In genomic region chr19:33796164-33797100, GRCh38 we compare ENCODE assay signal across 8 cellular contexts. TPM values are rescaled to one million over a fixed set of nuclear protein-coding genes. Genes with fewer than 3 reads are reported as not detected.
DNase-seq lines count a peak whose midpoint lies in the region; ATAC-seq and TF ChIP-seq lines count a peak whose summit lies in the region.

Gene KCTD15, plus strand, starts transcription at chr19:33796870. Its CDS starts 3,585 bp downstream, at chr19:33800455.

- no peak for TF ChIP-seq POLR2A in esophagus muscularis mucosa (IDR thresholded peaks at IDR 0.05; ENCODE audit: low read depth)

- peaks cover 3% of the 10 kb centered on the region for H3K4me1 Mint-ChIP-seq in activated CD8-positive, alpha-beta memory T cell treated with anti-CD3 and anti-CD28 coated beads, Interleukin-2, amount 10 ng/mL, durations not matched to agents 7 days and 5 days
- peaks cover 15% of the 10 kb centered on the region for H3K4me1 Mint-ChIP-seq in type B pancreatic cell (ENCODE audit: unreplicated experiment)

- peak within 1 kb of the TSS; percentile 49 for H3K4me3 Mint-ChIP-seq in activated CD8-positive, alpha-beta memory T cell treated with anti-CD3 and anti-CD28 coated beads, Interleukin-2, amount 10 ng/mL, durations not matched to agents 7 days and 5 days
- peak within 1 kb of the TSS; percentile 89 for H3K4me3 Mint-ChIP-seq in type B pancreatic cell

- TF ChIP-seq EP300 in esophagus muscularis mucosa (IDR thresholded peaks at IDR 0.05): no peak

- H3K27me3 ChIP-seq in esophagus muscularis mucosa (no peaks in the 10 kb centered on the region), muscle layer of duodenum (ENCODE audit: low read depth, low read length) (no peaks in the 10 kb centered on the region)

- CTCF ChIA-PET in activated CD8-positive, alpha-beta memory T cell treated with anti-CD3 and anti-CD28 coated beads, Interleukin-2, amount 10 ng/mL, durations not matched to agents 7 days and 5 days (lab: Charles Lee): interaction anchor here (0.7 to 3.7 kb wide), 3 partner anchors 9 to 23 kb away, joined by 3 to 10 read pairs (median 3); no protein-coding TSS in a partner anchor

- H3K27ac ChIP-seq in esophagus muscularis mucosa (replicated peaks in 1 of 4) (peak within 1 kb of the TSS; percentile 96 to 97 (median 96)), muscle layer of duodenum (ENCODE audit: low read length) (no peak within 1 kb of the TSS)

- H3K4me1 ChIP-seq in esophagus muscularis mucosa: peaks cover 18 to 49% (median 37%) of the 10 kb centered on the region in 4 donors
- peaks cover 0 to 25% of the 10 kb centered on the region in 2 donors for H3K4me1 ChIP-seq in muscle layer of duodenum (ENCODE audit: control insufficient read depth in 1 of 2, insufficient read depth in 2 of 2, low read length in 2 of 2)

- H3K36me3 Mint-ChIP-seq in activated CD8-positive, alpha-beta memory T cell treated with anti-CD3 and anti-CD28 coated beads, Interleukin-2, amount 10 ng/mL, durations not matched to agents 7 days and 5 days: no peaks in the 10 kb centered on the region
- no peaks in the 10 kb centered on the region for H3K36me3 Mint-ChIP-seq in type B pancreatic cell

- WGBS in esophagus muscularis mucosa: 1% methylated on average over 17 of the region's 125 CpGs

- ATAC-seq in activated CD8-positive, alpha-beta memory T cell treated with anti-CD3 and anti-CD28 coated beads, Interleukin-2, amount 10 ng/mL, durations not matched to agents 7 days and 5 days: peak; percentile 8
- ATAC-seq in HG03469 (IDR thresholded peaks at IDR 0.05; ENCODE audit: unreplicated experiment) (no peak), HG03432 (IDR thresholded peaks at IDR 0.05; ENCODE audit: unreplicated experiment) (no peak)

- H3K9me3 Mint-ChIP-seq in activated CD8-positive, alpha-beta memory T cell treated with anti-CD3 and anti-CD28 coated beads, Interleukin-2, amount 10 ng/mL, durations not matched to agents 7 days and 5 days (ENCODE audit: low read depth): no peaks in the 10 kb centered on the region
- no peaks in the 10 kb centered on the region for H3K9me3 Mint-ChIP-seq in type B pancreatic cell

- H3K27me3 Mint-ChIP-seq in activated CD8-positive, alpha-beta memory T cell treated with anti-CD3 and anti-CD28 coated beads, Interleukin-2, amount 10 ng/mL, durations not matched to agents 7 days and 5 days: peaks cover 41% of the 10 kb centered on the region
- peaks cover 11% of the 10 kb centered on the region for H3K27me3 Mint-ChIP-seq in type B pancreatic cell

- H3K27ac Mint-ChIP-seq in activated CD8-positive, alpha-beta memory T cell treated with anti-CD3 and anti-CD28 coated beads, Interleukin-2, amount 10 ng/mL, durations not matched to agents 7 days and 5 days: no peak within 1 kb of the TSS
- peak within 1 kb of the TSS; percentile 78 for H3K27ac Mint-ChIP-seq in type B pancreatic cell

- peak; percentile 63 for DNase-seq in COR-L47 (lab: John Stamatoyannopoulos, UW)
- DNase-seq in Kasumi-1 (lab: John Stamatoyannopoulos, UW): peak; percentile 6 to 9
- no peak for DNase-seq in activated CD8-positive, alpha-beta memory T cell treated with anti-CD3 and anti-CD28 coated beads, Interleukin-2, amount 10 ng/mL, durations not matched to agents 7 days and 5 days
- no peak for DNase-seq in esophagus muscularis mucosa (ENCODE audit: extremely low spot score)
- DNase-seq in type B pancreatic cell (ENCODE audit: extremely low spot score, unreplicated experiment): no peak

- peaks cover 0 to 12% (median 6%) of the 10 kb centered on the region in 4 donors for H3K36me3 ChIP-seq in esophagus muscularis mucosa
- H3K36me3 ChIP-seq in muscle layer of duodenum (ENCODE audit: control insufficient read depth in 1 of 2, insufficient read depth in 2 of 2, low read length in 2 of 2): peaks cover 5 to 6% of the 10 kb centered on the region in 2 donors

- no peaks in the 10 kb centered on the region for H3K9me3 ChIP-seq in esophagus muscularis mucosa
- no peaks in the 10 kb centered on the region for H3K9me3 ChIP-seq in muscle layer of duodenum (ENCODE audit: control insufficient read depth in 1 of 2, low read length in 2 of 2)

- TF ChIP-seq CTCF in esophagus muscularis mucosa (IDR thresholded peaks at IDR 0.05): no peak
- no peak for TF ChIP-seq CTCF in type B pancreatic cell (conservative IDR thresholded peaks at IDR 0.05)

- H3K4me3 ChIP-seq in esophagus muscularis mucosa (peak within 1 kb of the TSS; percentile 71 to 91 (median 82)), muscle layer of duodenum (ENCODE audit: low read depth in 1 of 2, low read length in 2 of 2) (peak within 1 kb of the TSS; percentile 59 to 85)

- intact Hi-C loops in esophagus muscularis mucosa (cut with DNase I): no loop called here

RNA-seq across cellular contexts. Expression of gene KCTD15, which starts in this region (rescaled TPM):
- 1 to 10 TPM in 1 of 2 experiments, under 1 TPM in 1; 0.67 to 1.7 TPM for total RNA-seq in activated CD8-positive, alpha-beta memory T cell treated with anti-CD3 and anti-CD28 coated beads, Interleukin-2, amount 10 ng/mL, durations not matched to agents 7 days and 5 days
- total RNA-seq in esophagus muscularis mucosa (100 to 1,000 TPM in 1 of 4 donors, 10 to 100 TPM in 3; 91.3 to 117 (median 95.0) TPM), type B pancreatic cell (ENCODE audit: low replicate concordance) (18.1 and 53.2 TPM in 2 replicates)

Comparison
In these comparisons a context has a peak if more than half of its experiments do, and no peak if none do; other contexts are left out.
1. DNase-seq: peak in COR-L47 (single experiment) and Kasumi-1 (2 of 2); none in activated CD8-positive, alpha-beta memory T cell treated with anti-CD3 and anti-CD28 coated beads, Interleukin-2, amount 10 ng/mL, durations not matched to agents 7 days and 5 days (single experiment), esophagus muscularis mucosa (single experiment) and type B pancreatic cell (single experiment).